ENCODE assay signal across 24 cellular contexts in the genomic region with DNA sequence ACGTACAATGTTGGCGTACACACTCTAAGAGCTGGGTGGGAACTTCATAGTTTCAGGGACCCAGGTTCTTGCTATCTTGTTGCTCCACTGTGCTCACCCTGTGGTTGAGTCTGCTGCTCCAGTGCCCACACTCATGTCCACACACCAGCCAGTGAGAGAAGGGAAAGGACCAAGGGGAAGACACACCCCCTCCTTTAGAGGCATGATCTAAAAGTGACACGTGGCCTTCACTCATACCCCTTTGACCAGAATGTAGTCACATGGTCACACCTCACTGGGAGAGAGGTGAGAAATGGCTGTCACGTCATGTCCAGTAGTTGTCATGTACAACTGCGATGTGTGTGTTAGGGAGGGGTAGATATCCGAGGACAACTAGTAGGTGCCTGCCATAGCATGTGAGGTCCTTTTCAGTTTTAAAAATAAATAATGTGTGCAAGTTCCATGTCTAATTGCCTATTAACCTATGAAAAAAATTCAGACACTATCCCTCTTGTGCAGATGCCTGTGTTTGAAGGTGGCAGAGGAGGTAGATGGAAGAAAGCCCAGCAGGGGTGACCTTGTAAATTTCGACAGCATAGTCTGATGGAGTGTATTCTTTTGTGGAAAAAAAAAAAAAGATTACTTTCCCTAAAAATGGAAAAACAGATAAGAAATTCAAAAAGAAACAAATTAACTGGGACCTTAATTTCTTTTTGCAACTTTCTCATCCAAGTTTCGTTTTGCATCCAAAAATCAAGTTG.
A peak's percentile ranks its signal among the peaks of the same experiment; 100 is the strongest.
DNase-seq lines count a peak whose midpoint lies in the region; ATAC-seq and TF ChIP-seq lines count a peak whose summit lies in the region.
"Had no signal": no experiment of that assay in that cellular context is flagged by ENCODE, and none has a peak within 500 bp of the region (broad histone marks: within the 10 kb centered on the region; RNA-seq: fewer than 3 reads in every experiment).

No MANE protein-coding gene starts in this region.

- TF ChIP-seq POLR2A in heart left ventricle (IDR thresholded peaks at IDR 0.05) (no peak), gastroesophageal sphincter (IDR thresholded peaks at IDR 0.05) (no peak), prostate gland (IDR thresholded peaks at IDR 0.05) (no peak), tibial nerve (IDR thresholded peaks at IDR 0.05) (no peak), ovary (IDR thresholded peaks at IDR 0.05) (no peak)

- peaks cover 24% of the 10 kb centered on the region for H3K36me3 Mint-ChIP-seq in neural progenitor cell
- H3K36me3 Mint-ChIP-seq: stimulated activated effector memory CD8-positive, alpha-beta T cell treated with anti-CD3 and anti-CD28 coated beads, Interleukin-12 subunit alpha, Interleukin-12 subunit beta, amount 100 ng/mL, for 72 hours had no signal

- H3K27ac ChIP-seq in heart left ventricle (peak overlapping the region; percentile 49 to 83 (median 66)), gastroesophageal sphincter (peak overlapping the region; percentile 43 to 84 (median 82)), prostate gland (peak overlapping the region; percentile 53 to 57), tibial nerve (peak overlapping the region; percentile 70 to 95 (median 82)), neural progenitor cell (no peak overlapping the region), ovary (peak overlapping the region in 1 of 2 donors; percentile 80)
- H3K27ac ChIP-seq: cardiac muscle cell had no signal

- H2AFZ ChIP-seq in neural progenitor cell (replicated peaks), result no peak overlapping the region

- H4K20me1 ChIP-seq in neural progenitor cell (ENCODE audit: low read depth), result no peaks in the 10 kb centered on the region

- no peak overlapping the region for H3K9ac ChIP-seq in neural progenitor cell

- DNase-seq in heart left ventricle (no peak), left ventricle myocardium superior (no peak), prostate gland (ENCODE audit: low spot score) (no peak), tibial nerve (ENCODE audit: low spot score in 2 of 2) (no peak), cerebellar nuclear complex (lab: John Stamatoyannopoulos, UW) (no peak), neural progenitor cell (ENCODE audit: low spot score) (no peak), ovary (no peak)
- DNase-seq: 8988T; activated CD4-positive, alpha-beta T cell treated with anti-CD3 and anti-CD28 coated beads for 48 hours; activated naive CD4-positive, alpha-beta T cell treated with Interleukin-2 at 50 U/mL for 16 hours; activated T-cell treated with anti-CD3 and anti-CD28 coated beads, Interleukin-2, amount 50 U/mL, for 4 hours; amniotic stem cell; CD4-positive, alpha-beta T cell; head of caudate nucleus; NCI-H1694 treated with DMSO at 0.1 percent for 48 hours; NCI-H526 treated with DMSO at 0.1 percent for 48 hours; stimulated activated CD4-positive, alpha-beta T cell treated with anti-CD3 and anti-CD28 coated beads, Interleukin-2, amount 100 ng/mL, for 48 hours had no signal

- no peaks in the 10 kb centered on the region for H3K27me3 Mint-ChIP-seq in neural progenitor cell (ENCODE audit: insufficient read depth, low read depth)
- H3K27me3 Mint-ChIP-seq: progenitor cell of endocrine pancreas had no signal

- no peak overlapping the region for H3K4me2 ChIP-seq in neural progenitor cell
- H3K4me2 ChIP-seq: smooth muscle cell had no signal

- H3K36me3 ChIP-seq in heart left ventricle (no peaks in the 10 kb centered on the region), gastroesophageal sphincter (no peaks in the 10 kb centered on the region), prostate gland (no peaks in the 10 kb centered on the region), tibial nerve (no peaks in the 10 kb centered on the region), neural progenitor cell (peaks cover 8% of the 10 kb centered on the region), ovary (no peaks in the 10 kb centered on the region)
- H3K36me3 ChIP-seq: cardiac muscle cell, HAP-1 had no signal

- intact Hi-C loops in heart left ventricle (cut with DNase I) (loop anchor here in 1 of 10 donors (2.0 kb wide), 1 partner anchor 18 kb away; no protein-coding TSS in a partner anchor), left ventricle myocardium superior (cut with micrococcal nuclease) (no loop called here), prostate gland (cut with DNase I) (no loop called here), ovary (cut with DNase I) (no loop called here)

- no peak overlapping the region for H3K27ac Mint-ChIP-seq in neural progenitor cell
- H3K27ac Mint-ChIP-seq: CD4-positive, alpha-beta T cell; progenitor cell of endocrine pancreas; stimulated activated effector memory CD8-positive, alpha-beta T cell treated with anti-CD3 and anti-CD28 coated beads, Interleukin-12 subunit alpha, Interleukin-12 subunit beta, amount 100 ng/mL, for 72 hours; T-helper 1 cell treated with Interleukin-12 subunit alpha and Interleukin-12 subunit beta and Interleukin-4 antibody, amounts not matched to agents 30 μg/mL and 1 μg/mL, for 36 hours had no signal

- H3K79me2 ChIP-seq in neural progenitor cell (ENCODE audit: low read depth), result peaks cover 12% of the 10 kb centered on the region

- H3K4me3 ChIP-seq in heart left ventricle (no peak overlapping the region), gastroesophageal sphincter (no peak overlapping the region), prostate gland (no peak overlapping the region), tibial nerve (no peak overlapping the region), neural progenitor cell (no peak overlapping the region), ovary (no peak overlapping the region)
- H3K4me3 ChIP-seq: cardiac muscle cell, HAP-1, smooth muscle cell had no signal

- TF ChIP-seq CTCF in heart left ventricle (IDR thresholded peaks at IDR 0.05), result no peak
- TF ChIP-seq CTCF in gastroesophageal sphincter (IDR thresholded peaks at IDR 0.05), result no peak
- TF ChIP-seq CTCF in prostate gland (IDR thresholded peaks at IDR 0.05), result no peak
- TF ChIP-seq CTCF in tibial nerve (IDR thresholded peaks at IDR 0.05), result no peak
- no peak for TF ChIP-seq CTCF in neural progenitor cell (IDR thresholded peaks at IDR 0.05)
- TF ChIP-seq CTCF in ovary (IDR thresholded peaks at IDR 0.05), result no peak

- H3K9me3 ChIP-seq in heart left ventricle, result peaks cover 0 to 24% (median 7%) of the 10 kb centered on the region in 12 donors
- H3K9me3 ChIP-seq in gastroesophageal sphincter, result peaks cover 0 to 6% (median 0%) of the 10 kb centered on the region in 3 donors
- no peaks in the 10 kb centered on the region for H3K9me3 ChIP-seq in prostate gland
- peaks cover 0 to 8% (median 0%) of the 10 kb centered on the region in 4 donors for H3K9me3 ChIP-seq in tibial nerve
- H3K9me3 ChIP-seq in neural progenitor cell (ENCODE audit: low read depth), result no peaks in the 10 kb centered on the region
- no peaks in the 10 kb centered on the region for H3K9me3 ChIP-seq in ovary
- H3K9me3 ChIP-seq: HAP-1 had no signal

- peaks cover 17% of the 10 kb centered on the region for H3K9me3 Mint-ChIP-seq in neural progenitor cell
- H3K9me3 Mint-ChIP-seq: T-helper 1 cell treated with Interleukin-12 subunit alpha and Interleukin-12 subunit beta and Interleukin-4 antibody, amounts not matched to agents 30 μg/mL and 1 μg/mL, for 36 hours had no signal

- ATAC-seq in heart left ventricle (no peak), left ventricle myocardium superior (no peak), gastroesophageal sphincter (no peak)
- ATAC-seq: activated T-cell treated with anti-CD3 and anti-CD28 coated beads, Interleukin-2, amount 50 U/mL, for 4 hours; stimulated activated effector memory CD8-positive, alpha-beta T cell treated with anti-CD3 and anti-CD28 coated beads, Interleukin-12 subunit alpha, Interleukin-12 subunit beta, amount 100 ng/mL, for 72 hours had no signal

- WGBS in heart left ventricle, 4 donors, result 84 to 92% (median 89%) methylated on average over 8 of the region's 8 CpGs
- 85 to 95% methylated on average over 2 to 8 of the region's 8 CpGs for WGBS in gastroesophageal sphincter (ENCODE audit: low coverage in 1 of 2), 2 donors
- WGBS in prostate gland, result 86% methylated on average over 8 of the region's 8 CpGs
- WGBS in tibial nerve, 2 donors, result 86% methylated on average over 8 of the region's 8 CpGs
- WGBS in ovary, 3 donors, result 72 to 78% (median 77%) methylated on average over 8 of the region's 8 CpGs

- H3K27me3 ChIP-seq in heart left ventricle (no peaks in the 10 kb centered on the region), gastroesophageal sphincter (no peaks in the 10 kb centered on the region), prostate gland (replicated peaks; ENCODE audit: insufficient read depth) (no peaks in the 10 kb centered on the region), tibial nerve (no peaks in the 10 kb centered on the region), neural progenitor cell (no peaks in the 10 kb centered on the region), ovary (no peaks in the 10 kb centered on the region)
- H3K27me3 ChIP-seq: cardiac muscle cell had no signal

- H3F3A ChIP-seq in neural progenitor cell (ENCODE audit: low read depth), result no peaks in the 10 kb centered on the region

- H3K4me1 ChIP-seq in heart left ventricle (peaks cover 0 to 55% (median 33%) of the 10 kb centered on the region in 12 donors), gastroesophageal sphincter (peaks cover 0 to 57% (median 17%) of the 10 kb centered on the region in 3 donors), prostate gland (replicated peaks) (no peaks in the 10 kb centered on the region), tibial nerve (peaks cover 0 to 39% (median 16%) of the 10 kb centered on the region in 4 donors), neural progenitor cell (no peaks in the 10 kb centered on the region), ovary (ENCODE audit: insufficient read depth) (peaks cover 7% of the 10 kb centered on the region)
- H3K4me1 ChIP-seq: HAP-1 had no signal

- no peak for TF ChIP-seq EP300 in gastroesophageal sphincter (IDR thresholded peaks at IDR 0.05)
- TF ChIP-seq EP300 in tibial nerve (IDR thresholded peaks at IDR 0.05), result no peak
- no peak for TF ChIP-seq EP300 in ovary (IDR thresholded peaks at IDR 0.05)

- H3K4me1 Mint-ChIP-seq in neural progenitor cell, result no peaks in the 10 kb centered on the region

- no peak overlapping the region for H3K4me3 Mint-ChIP-seq in neural progenitor cell
- H3K4me3 Mint-ChIP-seq: activated T-cell treated with anti-CD3 and anti-CD28 coated beads, Interleukin-2, amount 50 U/mL, for 4 hours; CD4-positive, alpha-beta T cell; stimulated activated effector memory CD8-positive, alpha-beta T cell treated with anti-CD3 and anti-CD28 coated beads, Interleukin-12 subunit alpha, Interleukin-12 subunit beta, amount 100 ng/mL, for 72 hours; T-helper 1 cell treated with Interleukin-12 subunit alpha and Interleukin-12 subunit beta and Interleukin-4 antibody, amounts not matched to agents 30 μg/mL and 1 μg/mL, for 36 hours had no signal
